Comparison of ENCODE assay signal across 19 cellular contexts in the genomic region with DNA sequence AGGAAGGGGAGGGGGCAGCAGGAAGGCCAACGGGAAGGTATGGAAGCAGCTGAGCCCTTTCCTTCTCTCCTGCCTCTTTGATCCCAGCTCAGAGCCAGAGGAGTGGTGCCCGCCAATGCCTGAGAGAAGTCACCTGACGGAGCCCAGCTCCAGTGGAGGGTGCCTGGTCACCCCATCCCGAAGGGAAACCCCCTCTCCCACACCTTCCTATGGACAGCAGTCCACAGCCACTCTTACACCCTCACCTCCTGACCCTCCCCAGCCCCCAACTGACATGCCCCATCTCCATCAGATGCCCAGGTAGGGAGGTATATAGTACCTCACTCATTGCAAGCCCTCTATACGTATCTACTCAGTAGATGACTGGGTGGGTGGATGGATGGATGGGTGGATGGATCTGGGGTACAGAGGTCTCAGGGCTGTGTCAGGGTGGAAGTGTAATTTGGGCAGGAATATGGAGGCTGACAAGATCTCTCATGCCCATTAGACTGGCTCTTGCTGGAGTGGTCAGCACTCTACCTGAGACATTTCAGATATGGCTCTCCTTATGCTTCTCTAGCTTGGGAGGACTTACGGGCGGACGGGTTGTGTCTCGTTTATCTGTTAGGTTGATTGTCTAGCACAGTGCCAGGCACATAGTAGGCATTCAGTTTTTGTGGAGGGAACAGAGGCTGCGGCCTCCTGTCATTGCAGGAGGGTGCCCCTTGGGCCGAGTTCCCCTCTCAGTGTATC. TPM values are rescaled to one million over a fixed set of nuclear protein-coding genes. Genes with fewer than 3 reads are reported as not detected.
"Had no signal": no experiment of that assay in that cellular context is flagged by ENCODE, and none has a peak within 500 bp of the region (broad histone marks: within the 10 kb centered on the region; RNA-seq: fewer than 3 reads in every experiment).

No MANE protein-coding gene starts in this region.

- H3K9me3 Mint-ChIP-seq: activated naive CD8-positive, alpha-beta T cell treated with anti-CD3 and anti-CD28 coated beads, Interleukin-2, amount 10 ng/mL, durations not matched to agents 7 days and 5 days; activated T-cell treated with anti-CD3 and anti-CD28 coated beads, Interleukin-2, amount 50 U/mL, for 4 hours; naive thymus-derived CD4-positive, alpha-beta T cell had no signal

- H3K36me3 Mint-ChIP-seq: activated naive CD8-positive, alpha-beta T cell treated with anti-CD3 and anti-CD28 coated beads, Interleukin-2, amount 10 ng/mL, durations not matched to agents 7 days and 5 days had no signal

- H3K27ac Mint-ChIP-seq: activated naive CD8-positive, alpha-beta T cell treated with anti-CD3 and anti-CD28 coated beads, Interleukin-2, amount 10 ng/mL, durations not matched to agents 7 days and 5 days had no signal

- DNase-seq: activated CD4-positive, alpha-beta T cell treated with anti-CD3 and anti-CD28 coated beads, Interleukin-2, amount 50 U/mL, for 48 hours; activated CD4-positive, CD25-positive, alpha-beta regulatory T cell treated with anti-CD3 and anti-CD28 coated beads, Interleukin-2, amount 50 U/mL, for 72 hours; activated effector memory CD4-positive, alpha-beta T cell treated with anti-CD3 and anti-CD28 coated beads, Interleukin-2, amount 50 U/mL, for 16 hours; activated naive CD8-positive, alpha-beta T cell treated with anti-CD3 and anti-CD28 coated beads, Interleukin-2, amount 10 ng/mL, durations not matched to agents 7 days and 5 days; activated T-cell treated with anti-CD3 and anti-CD28 coated beads, Interleukin-2, amount 50 U/mL, for 4 hours; effector CD4-positive, alpha-beta T cell; left lung; naive thymus-derived CD4-positive, alpha-beta T cell; psoas muscle; stimulated activated CD4-positive, alpha-beta T cell treated with anti-CD3 and anti-CD28 coated beads, Interleukin-2, amount 100 ng/mL, for 24 hours; stimulated activated naive CD4-positive, alpha-beta T cell treated with Interleukin-2 at 50 U/mL for 16 hours; SW 1271; T-helper 9 cell; trophoblast cell had no signal

- ATAC-seq: activated T-cell treated with anti-CD3 and anti-CD28 coated beads, Interleukin-2, amount 50 U/mL, for 4 hours; heart left ventricle; left lung; naive thymus-derived CD4-positive, alpha-beta T cell; psoas muscle; sciatic nerve had no signal

RNA-seq across cellular contexts. Expression of a gene that starts 19.0 kb away (rescaled TPM):
- total RNA-seq: activated naive CD8-positive, alpha-beta T cell treated with anti-CD3 and anti-CD28 coated beads, Interleukin-2, amount 10 ng/mL, durations not matched to agents 7 days and 5 days; activated T-cell treated with anti-CD3 and anti-CD28 coated beads, Interleukin-2, amount 50 U/mL, for 4 hours had no signal

RNA-seq across cellular contexts. Expression of a gene that starts 40.4 kb away (rescaled TPM):
- total RNA-seq: activated naive CD8-positive, alpha-beta T cell treated with anti-CD3 and anti-CD28 coated beads, Interleukin-2, amount 10 ng/mL, durations not matched to agents 7 days and 5 days; activated T-cell treated with anti-CD3 and anti-CD28 coated beads, Interleukin-2, amount 50 U/mL, for 4 hours; fibroblast of lung; frontal cortex; heart left ventricle; left lung; naive thymus-derived CD4-positive, alpha-beta T cell; psoas muscle; sciatic nerve had no signal
- polyA plus RNA-seq: aorta; fibroblast of lung; heart left ventricle; naive thymus-derived CD4-positive, alpha-beta T cell had no signal

RNA-seq across cellular contexts. Expression of a gene that starts 57.2 kb away (rescaled TPM):
- total RNA-seq: activated naive CD8-positive, alpha-beta T cell treated with anti-CD3 and anti-CD28 coated beads, Interleukin-2, amount 10 ng/mL, durations not matched to agents 7 days and 5 days; activated T-cell treated with anti-CD3 and anti-CD28 coated beads, Interleukin-2, amount 50 U/mL, for 4 hours; left lung; naive thymus-derived CD4-positive, alpha-beta T cell had no signal
- polyA plus RNA-seq: aorta; naive thymus-derived CD4-positive, alpha-beta T cell had no signal
